Comparison of ENCODE assay signal across 10 cellular contexts in genomic region chr4:144575181-144575580, GRCh38.
DNase-seq lines count a peak whose midpoint lies in the region; ATAC-seq and TF ChIP-seq lines count a peak whose summit lies in the region.
"Had no signal": no experiment of that assay in that cellular context is flagged by ENCODE, and none has a peak within 500 bp of the region (broad histone marks: within the 10 kb centered on the region; RNA-seq: fewer than 3 reads in every experiment).

No MANE protein-coding gene starts in this region.

- H3K27me3 ChIP-seq in brain microvascular endothelial cell (replicated peaks) (no peaks in the 10 kb centered on the region), ascending aorta (no peaks in the 10 kb centered on the region), stomach (no peaks in the 10 kb centered on the region)

- WGBS in stomach, 5 donors: 45 to 63% (median 60%) methylated on average over 2 of the region's 2 CpGs

- TF ChIP-seq CTCF in brain microvascular endothelial cell (IDR thresholded peaks at IDR 0.05; ENCODE audit: low read depth, low read length, missing control alignments) (peak; percentile 46), nephron progenitor cell (IDR thresholded peaks at IDR 0.05) (peak; percentile 33), ascending aorta (IDR thresholded peaks at IDR 0.05) (no peak), stomach (IDR thresholded peaks at IDR 0.05) (no peak)

- no peaks in the 10 kb centered on the region for H3K27me3 Mint-ChIP-seq in nephron progenitor cell (ENCODE audit: low read depth, poor library complexity)
- H3K27me3 Mint-ChIP-seq in activated CD4-positive, alpha-beta memory T cell treated with anti-CD3 and anti-CD28 coated beads, Interleukin-2, amount 10 ng/mL, durations not matched to agents 7 days and 5 days: no peaks in the 10 kb centered on the region
- H3K27me3 Mint-ChIP-seq: activated CD4-positive, alpha-beta T cell treated with anti-CD3 and anti-CD28 coated beads, Interleukin-2, amount 10 ng/mL, durations not matched to agents 24 days and 14 days; stimulated activated naive CD8-positive, alpha-beta T cell treated with anti-CD3 and anti-CD28 coated beads, Interleukin-15, amount 100 ng/mL, for 72 hours had no signal

- in situ Hi-C loops in brain microvascular endothelial cell (cut with HindIII; ENCODE audit: low pct_ligation_motif_present, low sequenced_read_pairs): no loop called here

- intact Hi-C loops in ascending aorta (cut with DNase I) (no loop called here), stomach (cut with DNase I; ENCODE audit: low total_unique reads) (no loop called here)

- ATAC-seq in GM18502 (IDR thresholded peaks at IDR 0.05; ENCODE audit: poor library complexity, unreplicated experiment) (peak; percentile 62), HG03139 (IDR thresholded peaks at IDR 0.05; ENCODE audit: unreplicated experiment) (peak; percentile 48)
- ATAC-seq: stimulated activated naive CD8-positive, alpha-beta T cell treated with anti-CD3 and anti-CD28 coated beads, Interleukin-15, amount 100 ng/mL, for 72 hours had no signal

- H3K9me3 ChIP-seq in ascending aorta (no peaks in the 10 kb centered on the region), stomach (no peaks in the 10 kb centered on the region)

- H3K36me3 Mint-ChIP-seq in nephron progenitor cell (ENCODE audit: low read depth): no peaks in the 10 kb centered on the region
- no peaks in the 10 kb centered on the region for H3K36me3 Mint-ChIP-seq in activated CD4-positive, alpha-beta memory T cell treated with anti-CD3 and anti-CD28 coated beads, Interleukin-2, amount 10 ng/mL, durations not matched to agents 7 days and 5 days (ENCODE audit: low read depth)

- TF ChIP-seq POLR2A in stomach (IDR thresholded peaks at IDR 0.05): no peak

- H3K27ac ChIP-seq in brain microvascular endothelial cell (no peak overlapping the region), ascending aorta (no peak overlapping the region), stomach (no peak overlapping the region)

- no peak overlapping the region for H3K27ac Mint-ChIP-seq in nephron progenitor cell
- no peak overlapping the region for H3K27ac Mint-ChIP-seq in activated CD4-positive, alpha-beta memory T cell treated with anti-CD3 and anti-CD28 coated beads, Interleukin-2, amount 10 ng/mL, durations not matched to agents 7 days and 5 days
- H3K27ac Mint-ChIP-seq: activated CD4-positive, alpha-beta T cell treated with anti-CD3 and anti-CD28 coated beads, Interleukin-2, amount 10 ng/mL, durations not matched to agents 24 days and 14 days; stimulated activated naive CD8-positive, alpha-beta T cell treated with anti-CD3 and anti-CD28 coated beads, Interleukin-15, amount 100 ng/mL, for 72 hours had no signal

- H3K4me1 ChIP-seq in ascending aorta (no peaks in the 10 kb centered on the region), stomach (no peaks in the 10 kb centered on the region)

- H3K9me3 Mint-ChIP-seq in nephron progenitor cell: no peaks in the 10 kb centered on the region
- H3K9me3 Mint-ChIP-seq in activated CD4-positive, alpha-beta memory T cell treated with anti-CD3 and anti-CD28 coated beads, Interleukin-2, amount 10 ng/mL, durations not matched to agents 7 days and 5 days: no peaks in the 10 kb centered on the region
- H3K9me3 Mint-ChIP-seq: activated CD4-positive, alpha-beta T cell treated with anti-CD3 and anti-CD28 coated beads, Interleukin-2, amount 10 ng/mL, durations not matched to agents 24 days and 14 days; stimulated activated naive CD8-positive, alpha-beta T cell treated with anti-CD3 and anti-CD28 coated beads, Interleukin-15, amount 100 ng/mL, for 72 hours had no signal

- peaks cover 29% of the 10 kb centered on the region for H3K4me1 Mint-ChIP-seq in nephron progenitor cell
- H3K4me1 Mint-ChIP-seq in activated CD4-positive, alpha-beta memory T cell treated with anti-CD3 and anti-CD28 coated beads, Interleukin-2, amount 10 ng/mL, durations not matched to agents 7 days and 5 days: no peaks in the 10 kb centered on the region
- H3K4me1 Mint-ChIP-seq: activated CD4-positive, alpha-beta T cell treated with anti-CD3 and anti-CD28 coated beads, Interleukin-2, amount 10 ng/mL, durations not matched to agents 24 days and 14 days; stimulated activated naive CD8-positive, alpha-beta T cell treated with anti-CD3 and anti-CD28 coated beads, Interleukin-15, amount 100 ng/mL, for 72 hours had no signal

- no peak for DNase-seq in brain microvascular endothelial cell
- DNase-seq in nephron progenitor cell: peak; percentile 40
- no peak for DNase-seq in activated CD4-positive, alpha-beta memory T cell treated with anti-CD3 and anti-CD28 coated beads, Interleukin-2, amount 10 ng/mL, durations not matched to agents 7 days and 5 days
- no peak for DNase-seq in middle frontal gyrus (ENCODE audit: extremely low spot score, low spot score)
- no peak for DNase-seq in ascending aorta (ENCODE audit: low spot score in 2 of 2)
- no peak for DNase-seq in stomach
- DNase-seq: activated CD4-positive, alpha-beta T cell treated with anti-CD3 and anti-CD28 coated beads, Interleukin-2, amount 10 ng/mL, durations not matched to agents 24 days and 14 days; stimulated activated naive CD8-positive, alpha-beta T cell treated with anti-CD3 and anti-CD28 coated beads, Interleukin-15, amount 100 ng/mL, for 72 hours had no signal

- H3K36me3 ChIP-seq in brain microvascular endothelial cell (replicated peaks): no peaks in the 10 kb centered on the region
- H3K36me3 ChIP-seq in ascending aorta: no peaks in the 10 kb centered on the region
- H3K36me3 ChIP-seq in stomach: no peaks in the 10 kb centered on the region

- POLR2A ChIA-PET in activated CD4-positive, alpha-beta memory T cell treated with anti-CD3 and anti-CD28 coated beads, Interleukin-2, amount 10 ng/mL, durations not matched to agents 7 days and 5 days (lab: Charles Lee): no interaction called here

- no peak overlapping the region for H3K4me3 ChIP-seq in brain microvascular endothelial cell (ENCODE audit: low read depth, low read length)
- no peak overlapping the region for H3K4me3 ChIP-seq in ascending aorta
- no peak overlapping the region for H3K4me3 ChIP-seq in stomach

- CTCF ChIA-PET in activated CD4-positive, alpha-beta memory T cell treated with anti-CD3 and anti-CD28 coated beads, Interleukin-2, amount 10 ng/mL, durations not matched to agents 7 days and 5 days (lab: Charles Lee): no interaction called here

- no peak overlapping the region for H3K4me3 Mint-ChIP-seq in nephron progenitor cell
- no peak overlapping the region for H3K4me3 Mint-ChIP-seq in activated CD4-positive, alpha-beta memory T cell treated with anti-CD3 and anti-CD28 coated beads, Interleukin-2, amount 10 ng/mL, durations not matched to agents 7 days and 5 days
- H3K4me3 Mint-ChIP-seq: activated CD4-positive, alpha-beta T cell treated with anti-CD3 and anti-CD28 coated beads, Interleukin-2, amount 10 ng/mL, durations not matched to agents 24 days and 14 days; stimulated activated naive CD8-positive, alpha-beta T cell treated with anti-CD3 and anti-CD28 coated beads, Interleukin-15, amount 100 ng/mL, for 72 hours had no signal

- TF ChIP-seq EP300 in stomach (IDR thresholded peaks at IDR 0.05): no peak

Comparison
In these comparisons a context has a peak if more than half of its experiments do, and no peak if none do; other contexts are left out.
1. CTCF ChIP-seq: peak in brain microvascular endothelial cell (single experiment) and nephron progenitor cell (single experiment); none in ascending aorta (0 of 3) and stomach (0 of 7).